ENCODE assay signal across 4 cellular contexts in the genomic region with DNA sequence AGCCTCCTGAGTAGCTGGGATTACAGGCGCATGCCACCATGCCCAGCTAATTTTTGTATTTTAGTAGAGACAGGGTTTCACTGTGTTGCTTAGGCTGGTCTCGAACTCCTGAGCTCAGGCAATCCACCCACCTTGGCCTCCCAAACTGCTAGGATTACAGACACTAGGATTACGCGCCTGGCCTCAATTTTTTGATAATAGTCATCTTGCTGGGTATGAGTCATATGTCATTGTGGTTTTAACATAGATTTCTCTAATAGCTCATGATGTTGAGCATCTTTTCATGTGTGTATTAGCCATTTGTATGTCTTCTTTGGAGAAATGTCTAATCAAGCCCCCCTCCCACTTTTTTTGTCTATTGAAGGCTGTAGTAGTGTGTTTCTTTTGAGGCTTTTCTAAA. TPM values are rescaled to one million over a fixed set of nuclear protein-coding genes. Genes with fewer than 3 reads are reported as not detected.
"Had no signal": no experiment of that assay in that cellular context is flagged by ENCODE, and none has a peak within 500 bp of the region (broad histone marks: within the 10 kb centered on the region; RNA-seq: fewer than 3 reads in every experiment).

No MANE protein-coding gene starts in this region.

RNA-seq across cellular contexts. Expression of a gene that starts 38.3 kb away (rescaled TPM):
- total RNA-seq: activated CD8-positive, alpha-beta T cell treated with anti-CD3 and anti-CD28 coated beads, Interleukin-2, amount 10 ng/mL, durations not matched to agents 7 days and 5 days; activated T-helper 1 cell treated with anti-CD3 and anti-CD28 coated beads, Interleukin-12 subunit alpha, Interleukin-12 subunit beta, Interleukin-2, Interleukin-4 antibody, amounts not matched to agents 30 ng/mL and 10 ng/mL and 1 ng/mL, durations not matched to agents 14 hours and 24 hours and 36 hours; natural killer cell had no signal
- polyA plus RNA-seq: immature natural killer cell had no signal
